8 cellular contexts compared by ENCODE assay signal in the genomic region with DNA sequence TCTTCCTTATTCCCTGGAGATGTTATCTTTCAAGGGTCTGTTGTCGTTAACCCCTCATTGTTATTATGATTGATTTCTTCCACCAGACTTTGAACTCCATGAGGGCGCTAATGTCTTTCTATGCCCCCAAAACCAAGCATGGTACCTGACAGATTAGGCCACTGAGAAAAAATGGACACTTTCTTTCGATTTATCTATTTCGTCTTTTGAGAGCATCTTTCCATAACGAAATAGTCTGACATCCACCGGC. TPM values are rescaled to one million over a fixed set of nuclear protein-coding genes. Genes with fewer than 3 reads are reported as not detected.
DNase-seq lines count a peak whose midpoint lies in the region; ATAC-seq, FAIRE-seq and TF ChIP-seq lines count a peak whose summit lies in the region.

No MANE protein-coding gene starts in this region.

- H2AFZ ChIP-seq in SK-N-SH (ENCODE audit: low read depth): peak overlapping the region; percentile 98

- H3K27ac ChIP-seq in SK-N-SH (ENCODE audit: low read depth in 2 of 2, low read length in 1 of 2) (peak overlapping the region; percentile 89 to 92; a peak in 3 of 4 replicates), iPS DF 6.9 (ENCODE audit: low read length) (no peak overlapping the region)

- no peaks in the 10 kb centered on the region for H3K9me3 Mint-ChIP-seq in activated CD4-positive, alpha-beta memory T cell treated with anti-CD3 and anti-CD28 coated beads, Interleukin-2, amount 10 ng/mL, durations not matched to agents 7 days and 5 days
- H3K9me3 Mint-ChIP-seq in stimulated activated naive CD8-positive, alpha-beta T cell treated with anti-CD3 and anti-CD28 coated beads, Interleukin-15, amount 100 ng/mL, for 72 hours: no peaks in the 10 kb centered on the region

- H3K27me3 Mint-ChIP-seq in activated CD4-positive, alpha-beta memory T cell treated with anti-CD3 and anti-CD28 coated beads, Interleukin-2, amount 10 ng/mL, durations not matched to agents 7 days and 5 days: no peaks in the 10 kb centered on the region
- no peaks in the 10 kb centered on the region for H3K27me3 Mint-ChIP-seq in stimulated activated naive CD8-positive, alpha-beta T cell treated with anti-CD3 and anti-CD28 coated beads, Interleukin-15, amount 100 ng/mL, for 72 hours

- no peak for TF ChIP-seq RAD21 in SK-N-SH (IDR thresholded peaks at IDR 0.05; ENCODE audit: low read length)

- no peaks in the 10 kb centered on the region for H3K27me3 ChIP-seq in SK-N-SH (ENCODE audit: insufficient read depth)
- H3K27me3 ChIP-seq in iPS DF 6.9 (ENCODE audit: control insufficient read depth, insufficient read depth, low read length): no peaks in the 10 kb centered on the region

- CTCF ChIA-PET in SK-N-SH (lab: Yijun Ruan, JAX): interaction anchor here (1.4 kb wide), 1 partner anchor 387 kb away, joined by 3 read pairs; no protein-coding TSS in a partner anchor
- CTCF ChIA-PET in activated CD4-positive, alpha-beta memory T cell treated with anti-CD3 and anti-CD28 coated beads, Interleukin-2, amount 10 ng/mL, durations not matched to agents 7 days and 5 days (lab: Charles Lee): interaction anchor here (1.0 to 2.6 kb wide), 8 partner anchors 9 to 386 kb away, joined by 3 to 25 read pairs (median 7); partner anchors contain the start of genes COPB1, CYP2R1 and PDE3B

- H3K9ac ChIP-seq in SK-N-SH: peak overlapping the region; percentile 96; the same call in 1 of the 2 replicates

- peak overlapping the region; percentile 77 for H3K4me2 ChIP-seq in SK-N-SH

- FAIRE-seq in HTR-8/SVneo (lab: Jason Lieb, UNC): no peak

- peaks cover 38% of the 10 kb centered on the region for H3K36me3 Mint-ChIP-seq in activated CD4-positive, alpha-beta memory T cell treated with anti-CD3 and anti-CD28 coated beads, Interleukin-2, amount 10 ng/mL, durations not matched to agents 7 days and 5 days (ENCODE audit: low read depth)

- TF ChIP-seq EP300 in SK-N-SH (IDR thresholded peaks at IDR 0.05; ENCODE audit: borderline replicate concordance in 1 of 2, low read depth in 1 of 2, low read length in 1 of 2): no peak

- TF ChIP-seq CTCF in SK-N-SH (IDR thresholded peaks at IDR 0.05): no peak

- H3K4me1 Mint-ChIP-seq in activated CD4-positive, alpha-beta memory T cell treated with anti-CD3 and anti-CD28 coated beads, Interleukin-2, amount 10 ng/mL, durations not matched to agents 7 days and 5 days: peaks cover 25% of the 10 kb centered on the region
- peaks cover 28% of the 10 kb centered on the region for H3K4me1 Mint-ChIP-seq in stimulated activated naive CD8-positive, alpha-beta T cell treated with anti-CD3 and anti-CD28 coated beads, Interleukin-15, amount 100 ng/mL, for 72 hours

- H3K36me3 ChIP-seq in SK-N-SH (replicated peaks in 1 of 2; ENCODE audit: control insufficient read depth in 1 of 2, insufficient read depth in 2 of 2, low read length in 1 of 2): peaks cover 10 to 30% of the 10 kb centered on the region in 2 experiments
- peaks cover 2% of the 10 kb centered on the region; the same call in 1 of the 2 replicates for H3K36me3 ChIP-seq in iPS DF 6.9 (ENCODE audit: control insufficient read depth, insufficient read depth, low read length)

- no peaks in the 10 kb centered on the region for H3F3A ChIP-seq in SK-N-SH (replicated peaks; ENCODE audit: insufficient read depth)

- H3K4me1 ChIP-seq in SK-N-SH (ENCODE audit: control insufficient read depth in 1 of 2, insufficient read depth in 2 of 2, low read depth in 1 of 2, low read length in 1 of 2): peaks cover 0 to 4% of the 10 kb centered on the region in 2 experiments; a peak in 2 of 4 replicates
- H3K4me1 ChIP-seq in iPS DF 6.9 (ENCODE audit: control insufficient read depth, insufficient read depth, low read length): no peaks in the 10 kb centered on the region

- WGBS in SK-N-SH (ENCODE audit: low lambda C conversion rate): 43% methylated on average over 6 of the region's 6 CpGs
- no CpG with 5 or more reads among the region's 6 CpGs for WGBS in iPS DF 6.9 (ENCODE audit: insufficient coverage, insufficient read length)

- H3K79me2 ChIP-seq in SK-N-SH (ENCODE audit: insufficient read depth): peaks cover 43% of the 10 kb centered on the region

- no peak for TF ChIP-seq POLR2A in erythroblast (IDR thresholded peaks at IDR 0.05; ENCODE audit: low read length)

- H3K9me2 ChIP-seq in SK-N-SH: no peaks in the 10 kb centered on the region

- peak; percentile 25 for DNase-seq in SK-N-SH
- no peak for DNase-seq in activated CD4-positive, alpha-beta memory T cell treated with anti-CD3 and anti-CD28 coated beads, Interleukin-2, amount 10 ng/mL, durations not matched to agents 7 days and 5 days
- no peak for DNase-seq in iPS DF 6.9 (ENCODE audit: low read depth, low spot score)
- DNase-seq in stimulated activated naive CD8-positive, alpha-beta T cell treated with anti-CD3 and anti-CD28 coated beads, Interleukin-15, amount 100 ng/mL, for 72 hours: no peak
- no peak for DNase-seq in HTR-8/SVneo (ENCODE audit: insufficient read length, low spot score)
- DNase-seq in erythroblast (lab: John Stamatoyannopoulos, UW): no peak

- peak overlapping the region; percentile 81 to 85 for H3K4me3 ChIP-seq in SK-N-SH (ENCODE audit: low read depth in 2 of 2, low read length in 1 of 2)
- H3K4me3 ChIP-seq in iPS DF 6.9 (ENCODE audit: low read length): peak overlapping the region; percentile 63; the same call in 1 of the 2 replicates

- peak overlapping the region; percentile 92 for H3K4me3 Mint-ChIP-seq in activated CD4-positive, alpha-beta memory T cell treated with anti-CD3 and anti-CD28 coated beads, Interleukin-2, amount 10 ng/mL, durations not matched to agents 7 days and 5 days
- H3K4me3 Mint-ChIP-seq in stimulated activated naive CD8-positive, alpha-beta T cell treated with anti-CD3 and anti-CD28 coated beads, Interleukin-15, amount 100 ng/mL, for 72 hours: peak overlapping the region; percentile 92 to 94

- peak overlapping the region; percentile 94 for H3K27ac Mint-ChIP-seq in activated CD4-positive, alpha-beta memory T cell treated with anti-CD3 and anti-CD28 coated beads, Interleukin-2, amount 10 ng/mL, durations not matched to agents 7 days and 5 days
- peak overlapping the region; percentile 94 to 99 for H3K27ac Mint-ChIP-seq in stimulated activated naive CD8-positive, alpha-beta T cell treated with anti-CD3 and anti-CD28 coated beads, Interleukin-15, amount 100 ng/mL, for 72 hours

- POLR2A ChIA-PET in SK-N-SH (lab: Yijun Ruan, JAX): interaction anchor here (1.2 to 1.7 kb wide), 3 partner anchors 21 to 371 kb away, joined by 7 to 12 read pairs (median 8); partner anchors contain the start of genes COPB1, CYP2R1 and PDE3B
- POLR2A ChIA-PET in activated CD4-positive, alpha-beta memory T cell treated with anti-CD3 and anti-CD28 coated beads, Interleukin-2, amount 10 ng/mL, durations not matched to agents 7 days and 5 days (lab: Charles Lee): interaction anchor here (0.7 to 2.6 kb wide), 28 partner anchors 9 to 386 kb away, joined by 3 to 78 read pairs (median 6); partner anchors contain the start of genes COPB1, CYP2R1 and PDE3B

- H4K20me1 ChIP-seq in SK-N-SH (ENCODE audit: insufficient read depth): no peaks in the 10 kb centered on the region

- ATAC-seq in SK-N-SH treated with all-trans-retinoic acid at 6 μM for 48 hours: no peak
- no peak for ATAC-seq in stimulated activated naive CD8-positive, alpha-beta T cell treated with anti-CD3 and anti-CD28 coated beads, Interleukin-15, amount 100 ng/mL, for 72 hours
- no peak for ATAC-seq in HG03139 (IDR thresholded peaks at IDR 0.05; ENCODE audit: unreplicated experiment)

- H3K9me3 ChIP-seq in SK-N-SH (no peaks in the 10 kb centered on the region), iPS DF 6.9 (ENCODE audit: control insufficient read depth, insufficient read depth, low read length) (no peaks in the 10 kb centered on the region)

TF ChIP-seq in SK-N-SH, 30 proteins besides CTCF, POLR2A, EP300 and RAD21 (continues in another document):
- TF ChIP-seq CHD2 (IDR thresholded peaks at IDR 0.05; ENCODE audit: low read length, partially characterized antibody) (no peak), FOXM1 (IDR thresholded peaks at IDR 0.05; ENCODE audit: low read depth) (no peak), FOSL2 (IDR thresholded peaks at IDR 0.05; ENCODE audit: borderline replicate concordance, low read depth) (no peak), GATA2 (CRISPR knock-in tag; IDR thresholded peaks at IDR 0.05) (no peak), GABPA (IDR thresholded peaks at IDR 0.05; ENCODE audit: low read depth) (no peak)

TF ChIP-seq in SK-N-SH treated with all-trans-retinoic acid at 6 μM for 48 hours, 23 proteins besides CTCF, POLR2A, EP300 and RAD21:
- TF ChIP-seq TSHZ2 (CRISPR knock-in tag; IDR thresholded peaks at IDR 0.05): no peak

RNA-seq across cellular contexts. Expression of gene PSMA1, which starts 0.6 kb away (rescaled TPM):
- polyA plus RNA-seq in SK-N-SH (2012; rRNA removed): 166 and 226 TPM in 2 replicates
- polyA plus RNA-seq in SK-N-SH (2012; cell fraction: cytosol; rRNA removed): 185 and 231 TPM in 2 replicates
- 287 and 471 TPM in 2 replicates for polyA plus RNA-seq in SK-N-SH (2012; cell fraction: nucleus; rRNA removed)
- 100 to 1,000 TPM; 232 to 238 TPM for total RNA-seq in activated CD4-positive, alpha-beta memory T cell treated with anti-CD3 and anti-CD28 coated beads, Interleukin-2, amount 10 ng/mL, durations not matched to agents 7 days and 5 days

RNA-seq across cellular contexts. Expression of gene COPB1, which starts 21.2 kb away (rescaled TPM):
- polyA plus RNA-seq in SK-N-SH (2012; rRNA removed): 81.0 and 96.2 TPM in 2 replicates
- 103 and 108 TPM in 2 replicates for polyA plus RNA-seq in SK-N-SH (2012; cell fraction: cytosol; rRNA removed)
- 63.8 and 109 TPM in 2 replicates for polyA plus RNA-seq in SK-N-SH (2012; cell fraction: nucleus; rRNA removed)
- total RNA-seq in activated CD4-positive, alpha-beta memory T cell treated with anti-CD3 and anti-CD28 coated beads, Interleukin-2, amount 10 ng/mL, durations not matched to agents 7 days and 5 days: 10 to 100 TPM; 98.0 to 100.0 TPM
